Comparison of ENCODE assay signal across 1 cellular context in the genomic region with DNA sequence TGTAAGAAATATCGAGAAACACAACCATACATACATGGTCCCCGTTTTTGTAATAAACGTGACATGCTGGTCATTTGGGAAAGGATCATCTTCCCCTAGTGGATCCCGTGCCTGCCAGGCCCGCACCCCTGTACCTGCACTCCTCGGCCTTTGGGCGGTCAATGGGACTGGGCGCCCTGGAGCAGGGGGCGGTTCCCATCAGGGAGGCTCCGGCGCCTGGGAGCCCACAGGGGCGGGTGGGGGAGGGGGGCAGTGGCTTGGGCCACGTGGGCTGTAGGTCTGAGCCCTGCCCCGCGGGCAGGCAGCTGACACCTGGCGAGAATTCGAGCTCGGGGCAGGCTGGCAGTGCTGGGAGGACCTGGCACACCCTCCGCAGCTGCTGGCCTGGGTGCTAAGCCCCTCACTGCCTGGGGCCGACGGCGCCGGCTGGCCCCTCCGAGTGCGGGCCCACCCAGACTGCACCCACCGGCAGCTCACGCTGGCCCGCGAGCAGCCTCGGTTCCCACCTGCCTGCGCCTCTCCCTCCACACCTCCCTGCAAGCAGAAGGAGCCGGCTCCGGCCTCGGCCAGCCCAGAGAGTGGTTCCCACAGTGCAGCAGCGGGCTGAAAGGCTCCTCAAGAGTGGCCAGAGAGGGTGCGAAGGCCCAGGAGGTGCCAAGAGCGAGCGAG.
TF ChIP-seq lines count a peak whose summit lies in the region.

No MANE protein-coding gene starts in this region.

TF ChIP-seq in GM23338, 12 proteins besides CTCF, POLR2A, EP300 and RAD21 (continued from another document):
- TF ChIP-seq ZNF114 (CRISPR knock-in tag; IDR thresholded peaks at IDR 0.05): no peak
- TF ChIP-seq STAT1 (IDR thresholded peaks at IDR 0.05; ENCODE audit: unreplicated experiment): no peak
- TF ChIP-seq JUNB (IDR thresholded peaks at IDR 0.05; ENCODE audit: unreplicated experiment): no peak
- no peak for TF ChIP-seq CREB1 (CRISPR knock-in tag; IDR thresholded peaks at IDR 0.05; ENCODE audit: low read depth)
